11 cellular contexts compared by ENCODE assay signal in the genomic region with DNA sequence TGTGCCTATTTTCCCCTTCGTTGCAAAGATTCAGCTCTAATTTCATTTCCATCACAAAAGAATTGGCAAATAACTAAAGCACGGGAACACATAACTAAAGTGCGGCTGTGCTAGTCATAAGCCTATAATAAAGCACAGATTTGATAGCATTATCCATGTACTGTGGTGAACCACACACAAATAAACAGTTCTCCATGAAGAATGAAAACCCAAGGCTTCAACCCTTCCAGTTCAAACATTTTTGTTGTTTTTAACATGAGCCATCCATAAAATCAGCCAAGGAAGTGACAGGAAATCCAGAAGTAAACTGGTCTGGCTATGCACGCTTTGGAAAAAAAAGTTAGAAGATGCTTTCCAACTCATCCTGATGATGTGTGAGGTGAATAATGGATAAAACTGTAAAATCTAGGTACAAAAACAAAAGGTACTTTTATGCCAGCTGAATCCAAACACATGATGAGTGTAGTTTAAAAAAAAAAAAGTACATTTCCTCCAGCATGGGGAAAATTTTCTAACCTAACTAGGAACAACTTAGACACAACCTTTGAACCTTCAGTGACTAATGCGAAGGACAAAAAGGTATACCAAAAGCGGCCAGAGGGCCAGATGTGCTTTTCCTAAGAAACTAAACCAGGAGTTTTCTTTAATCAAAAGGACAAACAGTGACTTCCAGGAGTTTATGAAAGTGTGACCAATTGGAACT. TPM values are rescaled to one million over a fixed set of nuclear protein-coding genes. Genes with fewer than 3 reads are reported as not detected.
DNase-seq lines count a peak whose midpoint lies in the region; ATAC-seq and TF ChIP-seq lines count a peak whose summit lies in the region.
"Had no signal": no experiment of that assay in that cellular context is flagged by ENCODE, and none has a peak within 500 bp of the region (broad histone marks: within the 10 kb centered on the region; RNA-seq: fewer than 3 reads in every experiment).

No MANE protein-coding gene starts in this region.

- DNase-seq in heart left ventricle: no peak
- DNase-seq in Right ventricle myocardium inferior (ENCODE audit: missing footprints): no peak
- DNase-seq in choroid plexus epithelial cell (ENCODE audit: low read depth): peak; percentile 75
- DNase-seq in CD1c-positive myeloid dendritic cell (ENCODE audit: extremely low spot score): no peak
- no peak for DNase-seq in T-helper 2 cell
- DNase-seq: activated CD4-positive, alpha-beta T cell treated with anti-CD3 and anti-CD28 coated beads for 1 hour; AML-193 had no signal

- ATAC-seq in heart left ventricle (peak in 1 of 4 donors; percentile 43), Right ventricle myocardium inferior (no peak), GM18498 (IDR thresholded peaks at IDR 0.05; ENCODE audit: unreplicated experiment) (no peak), HG02763 (IDR thresholded peaks at IDR 0.05; ENCODE audit: unreplicated experiment) (no peak)
- ATAC-seq: natural killer cell treated with Interleukin-12 subunit alpha and Interleukin-12 subunit beta and Interleukin-15 and Interleukin-18, amount 100 ng/mL, for 72 hours had no signal

- H3K27ac ChIP-seq in heart left ventricle (peak overlapping the region in 7 of 12 donors; percentile 7 to 55 (median 33)), mesodermal cell (ENCODE audit: low read depth, low read length, severe bottlenecking) (peak overlapping the region; percentile 67)

- intact Hi-C loops in heart left ventricle (cut with DNase I): no loop called here
- intact Hi-C loops in Right ventricle myocardium inferior (cut with DNase I): no loop called here

- 62 to 73% (median 65%) methylated on average over 6 of the region's 6 CpGs for WGBS in heart left ventricle, 4 donors
- WGBS in mesodermal cell (ENCODE audit: insufficient coverage in 2 of 2), 2 experiments: 68 to 71% methylated on average over 4 to 5 of the region's 6 CpGs

- H3K4me3 ChIP-seq in heart left ventricle: peak overlapping the region in 7 of 12 donors; percentile 30 to 53 (median 41)
- H3K4me3 ChIP-seq in choroid plexus epithelial cell (ENCODE audit: low read depth, low read length): no peak overlapping the region
- H3K4me3 ChIP-seq in mesodermal cell (ENCODE audit: extremely low read depth, insufficient read depth, low read length, poor library complexity, severe bottlenecking): no peak overlapping the region

- H3K9me3 ChIP-seq in heart left ventricle (no peaks in the 10 kb centered on the region), mesodermal cell (ENCODE audit: control insufficient read depth, low read length) (peaks cover 4% of the 10 kb centered on the region)

- no peak for TF ChIP-seq CTCF in heart left ventricle (IDR thresholded peaks at IDR 0.05)
- no peak for TF ChIP-seq CTCF in choroid plexus epithelial cell (conservative IDR thresholded peaks at IDR 0.05; ENCODE audit: low read depth, low read length)

- no peaks in the 10 kb centered on the region for H3K27me3 ChIP-seq in heart left ventricle

- H3K36me3 ChIP-seq in heart left ventricle (no peaks in the 10 kb centered on the region), mesodermal cell (ENCODE audit: control insufficient read depth, insufficient read depth, low read length) (peaks cover 6% of the 10 kb centered on the region)

- no peak for TF ChIP-seq POLR2A in heart left ventricle (IDR thresholded peaks at IDR 0.05)

- H3K4me1 ChIP-seq in heart left ventricle: peaks cover 0 to 61% (median 24%) of the 10 kb centered on the region in 12 donors
- peaks cover 66% of the 10 kb centered on the region for H3K4me1 ChIP-seq in mesodermal cell (ENCODE audit: control insufficient read depth, insufficient read depth, low read length, poor library complexity, severe bottlenecking)

RNA-seq across cellular contexts. Expression of a gene that starts 10.2 kb away (rescaled TPM):
- total RNA-seq in heart left ventricle (10 to 100 TPM in 6 of 9 donors, 1 to 10 TPM in 3; 8.5 to 26.7 (median 14.2) TPM), Right ventricle myocardium inferior (9.3 TPM)
- polyA plus RNA-seq in heart left ventricle: 1 to 10 TPM; 3.3 to 5.3 TPM
- polyA plus RNA-seq in mesodermal cell (2013, experiment 1 of 2): 34.1 TPM
- 29.0 TPM for polyA plus RNA-seq in mesodermal cell (2013, experiment 2 of 2)

Comparison
In these comparisons a context has a peak if more than half of its experiments do, and no peak if none do; other contexts are left out.
1. H3K4me3 ChIP-seq: peak in heart left ventricle (7 of 12); none in choroid plexus epithelial cell (single experiment) and mesodermal cell (single experiment).